In the genomic region with DNA sequence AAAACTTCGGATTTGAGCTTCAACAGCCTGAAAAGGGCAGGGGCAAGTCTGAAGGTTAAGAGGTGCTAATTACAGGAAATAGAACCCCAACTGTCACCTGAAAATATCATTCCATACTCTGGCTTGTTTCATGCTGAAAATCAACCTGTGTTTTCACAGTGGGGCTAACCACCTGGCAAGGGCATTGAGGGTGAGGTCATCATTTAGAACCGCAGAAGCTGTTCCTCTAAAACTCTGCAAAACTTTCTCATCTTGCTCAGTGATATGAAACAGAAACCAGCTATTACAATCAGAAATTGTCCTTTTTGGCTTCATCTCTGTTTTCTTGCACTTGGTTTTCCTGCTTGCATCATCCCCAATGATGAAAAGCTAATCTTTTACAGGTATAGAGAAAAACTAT, we compare ENCODE assay signal across 17 cellular contexts.
DNase-seq lines count a peak whose midpoint lies in the region; ATAC-seq and TF ChIP-seq lines count a peak whose summit lies in the region.
"Had no signal": no experiment of that assay in that cellular context is flagged by ENCODE, and none has a peak within 500 bp of the region (broad histone marks: within the 10 kb centered on the region; RNA-seq: fewer than 3 reads in every experiment).

No MANE protein-coding gene starts in this region.

- POLR2A ChIA-PET in PC-3 (lab: Charles Lee; ENCODE audit: unreplicated experiment) = no interaction called here

- H3K9ac ChIP-seq in PC-3 (ENCODE audit: low read length) = no peak overlapping the region

- H3F3A ChIP-seq in PC-3 (ENCODE audit: low read length, unreplicated experiment) = no peaks in the 10 kb centered on the region

- peak in 1 of 2 donors; percentile 19 for DNase-seq in activated T-cell treated with anti-CD3 and anti-CD28 coated beads, Interleukin-2, amount 50 U/mL, for 72 hours
- no peak for DNase-seq in activated T-cell treated with anti-CD3 and anti-CD28 coated beads, Interleukin-2, amount 50 U/mL, for 1 hour
- no peak for DNase-seq in effector CD4-positive, alpha-beta T cell
- DNase-seq in medulla oblongata (ENCODE audit: extremely low spot score) = no peak
- no peak for DNase-seq in PC-3
- DNase-seq: ACHN; activated CD4-positive, alpha-beta T cell treated with anti-CD3 and anti-CD28 coated beads for 1 hour; COR-L47; foreskin fibroblast; NCI-H2107; trophoblast cell had no signal

- no peaks in the 10 kb centered on the region for H3K36me3 ChIP-seq in PC-3 (ENCODE audit: low read depth, low read length)
- H3K36me3 ChIP-seq: ascending aorta had no signal

- no peaks in the 10 kb centered on the region for H3K79me2 ChIP-seq in PC-3 (ENCODE audit: low read length)

- no peak overlapping the region for H2AFZ ChIP-seq in PC-3 (ENCODE audit: low read length)

- peak; percentile 51 to 91 for ATAC-seq in activated T-cell treated with anti-CD3 and anti-CD28 coated beads, Interleukin-2, amount 50 U/mL, for 72 hours (replicated peaks in 1 of 2)
- ATAC-seq in HG02610 (IDR thresholded peaks at IDR 0.05; ENCODE audit: unreplicated experiment) = peak; percentile 73
- ATAC-seq in HG03442 (IDR thresholded peaks at IDR 0.05; ENCODE audit: unreplicated experiment) = peak; percentile 95
- no peak for ATAC-seq in HG03565 (IDR thresholded peaks at IDR 0.05; ENCODE audit: unreplicated experiment)
- no peak for ATAC-seq in PC-3

- BruUV-seq in PC-3 (replicated peaks; lab: Mats Ljungman, UMichigan) = no TSS peak

- H3K4me3 ChIP-seq in PC-3 (ENCODE audit: low read length) = no peak overlapping the region
- H3K4me3 ChIP-seq: ascending aorta had no signal

- H3K27me3 ChIP-seq in PC-3 (ENCODE audit: low read length) = no peaks in the 10 kb centered on the region
- H3K27me3 ChIP-seq: ascending aorta had no signal

- H3K9me2 ChIP-seq in PC-3 (replicated peaks; ENCODE audit: low read length) = no peaks in the 10 kb centered on the region

- peaks cover 0 to 5% of the 10 kb centered on the region in 2 donors for H3K36me3 Mint-ChIP-seq in activated T-cell treated with anti-CD3 and anti-CD28 coated beads, Interleukin-2, amount 50 U/mL, for 72 hours (ENCODE audit: insufficient read depth in 2 of 2)

- CTCF ChIA-PET in PC-3 (lab: Charles Lee) = no interaction called here

- H3K4me1 Mint-ChIP-seq in activated T-cell treated with anti-CD3 and anti-CD28 coated beads, Interleukin-2, amount 50 U/mL, for 72 hours (ENCODE audit: low read depth) = peaks cover 16% of the 10 kb centered on the region

- no peaks in the 10 kb centered on the region for H3K27me3 Mint-ChIP-seq in activated T-cell treated with anti-CD3 and anti-CD28 coated beads, Interleukin-2, amount 50 U/mL, for 72 hours (ENCODE audit: low read depth)
- H3K27me3 Mint-ChIP-seq: progenitor cell of endocrine pancreas had no signal

- H3K4me1 ChIP-seq in PC-3 (ENCODE audit: insufficient read depth, low read length) = no peaks in the 10 kb centered on the region

- peak overlapping the region; percentile 74 for H3K27ac Mint-ChIP-seq in activated T-cell treated with anti-CD3 and anti-CD28 coated beads, Interleukin-2, amount 50 U/mL, for 72 hours
- H3K27ac Mint-ChIP-seq: activated T-helper 1 cell treated with anti-CD3 and anti-CD28 coated beads, Interleukin-12 subunit alpha, Interleukin-12 subunit beta, Interleukin-2, Interleukin-4 antibody, amounts not matched to agents 30 ng/mL and 10 ng/mL and 1 ng/mL, durations not matched to agents 14 hours and 24 hours and 36 hours; progenitor cell of endocrine pancreas had no signal

- H3K9me3 Mint-ChIP-seq in activated T-cell treated with anti-CD3 and anti-CD28 coated beads, Interleukin-2, amount 50 U/mL, for 72 hours = no peaks in the 10 kb centered on the region
- H3K9me3 Mint-ChIP-seq: activated T-helper 1 cell treated with anti-CD3 and anti-CD28 coated beads, Interleukin-12 subunit alpha, Interleukin-12 subunit beta, Interleukin-2, Interleukin-4 antibody, amounts not matched to agents 30 ng/mL and 10 ng/mL and 1 ng/mL, durations not matched to agents 14 hours and 24 hours and 36 hours had no signal

- H4K20me1 ChIP-seq in PC-3 (ENCODE audit: low read length) = no peaks in the 10 kb centered on the region

- no peaks in the 10 kb centered on the region for H3K9me3 ChIP-seq in PC-3 (ENCODE audit: low read length)
- H3K9me3 ChIP-seq: ascending aorta had no signal

- no peak overlapping the region for H3K27ac ChIP-seq in PC-3 (ENCODE audit: low read length)
- H3K27ac ChIP-seq: ascending aorta had no signal

- intact Hi-C loops in PC-3 (cut with micrococcal nuclease) = no loop called here

- no peak overlapping the region for H3K4me2 ChIP-seq in PC-3 (ENCODE audit: low read length)

- no peak for TF ChIP-seq CTCF in PC-3 (conservative IDR thresholded peaks at IDR 0.05; ENCODE audit: low read depth, low read length)

- H3K4me3 Mint-ChIP-seq in activated T-cell treated with anti-CD3 and anti-CD28 coated beads, Interleukin-2, amount 50 U/mL, for 72 hours = peak overlapping the region in 1 of 2 donors; percentile 24
- H3K4me3 Mint-ChIP-seq: activated T-helper 1 cell treated with anti-CD3 and anti-CD28 coated beads, Interleukin-12 subunit alpha, Interleukin-12 subunit beta, Interleukin-2, Interleukin-4 antibody, amounts not matched to agents 30 ng/mL and 10 ng/mL and 1 ng/mL, durations not matched to agents 14 hours and 24 hours and 36 hours had no signal

Comparison
In these comparisons a context has a peak if more than half of its experiments do, and no peak if none do; other contexts are left out.
1. ATAC-seq: peak in activated T-cell treated with anti-CD3 and anti-CD28 coated beads, Interleukin-2, amount 50 U/mL, for 72 hours (2 of 2), HG02610 (single experiment) and HG03442 (single experiment); none in HG03565 (single experiment) and PC-3 (single experiment).